8 cellular contexts compared by ENCODE assay signal in the genomic region with DNA sequence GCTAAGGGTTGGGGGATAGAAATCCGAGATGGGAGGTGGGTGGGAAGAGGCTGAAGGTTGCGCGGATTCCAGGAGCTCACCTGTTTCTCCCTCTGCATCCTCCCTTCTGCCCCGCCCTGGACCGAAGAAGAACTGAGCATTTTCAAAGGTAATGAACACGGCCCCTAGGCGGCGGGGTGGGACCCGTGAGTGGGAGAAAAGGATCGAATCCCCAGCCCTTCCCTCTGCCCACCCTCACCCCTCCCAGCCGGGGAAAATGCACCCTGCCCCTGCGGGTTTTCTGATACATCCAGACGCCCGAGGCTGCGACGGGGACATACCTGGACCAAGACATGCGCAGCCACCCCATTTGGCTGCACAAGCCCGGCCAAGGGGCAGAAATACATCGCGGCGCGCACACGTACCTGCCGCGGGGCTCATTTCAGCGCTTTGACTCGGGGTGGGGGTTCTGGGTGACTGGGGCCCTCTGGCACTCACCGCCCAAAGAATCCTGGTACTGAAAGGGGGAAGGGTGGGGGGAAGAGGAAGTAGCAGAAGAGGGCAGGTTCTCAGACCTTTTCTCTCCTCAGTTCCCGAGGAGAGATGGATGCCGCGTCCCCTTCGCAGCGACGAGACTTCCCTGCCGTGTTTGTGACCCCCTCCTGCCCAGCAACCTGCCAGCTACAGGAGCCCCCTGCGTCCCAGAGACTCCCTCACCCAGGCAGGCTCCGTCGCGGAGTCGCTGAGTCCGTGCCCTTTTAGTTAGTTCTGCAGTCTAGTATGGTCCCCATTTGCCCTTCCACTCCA. TPM values are rescaled to one million over a fixed set of nuclear protein-coding genes. Genes with fewer than 3 reads are reported as not detected.
DNase-seq lines count a peak whose midpoint lies in the region; ATAC-seq and TF ChIP-seq lines count a peak whose summit lies in the region.

No MANE protein-coding gene starts in this region.

- no peak for TF ChIP-seq CTCF in C4-2B (conservative IDR thresholded peaks at IDR 0.05)
- TF ChIP-seq CTCF in spleen (IDR thresholded peaks at IDR 0.05 in 8 of 11, conservative IDR thresholded peaks at IDR 0.05 in 3 of 11), result peak in 1 of 11 experiments; percentile 23

- H3K4me1 Mint-ChIP-seq in IgD-negative memory B cell, result peaks cover 13 to 19% (median 15%) of the 10 kb centered on the region in 3 donors

- H3K9me3 Mint-ChIP-seq in IgD-negative memory B cell, result no peaks in the 10 kb centered on the region

- intact Hi-C loops in spleen (cut with DNase I; ENCODE audit: low total_unique reads), result no loop called here

- peaks cover 0 to 64% (median 46%) of the 10 kb centered on the region in 6 donors for H3K4me1 ChIP-seq in spleen

- ATAC-seq in GM19467 (IDR thresholded peaks at IDR 0.05; ENCODE audit: unreplicated experiment), result peak; percentile 10
- ATAC-seq in GM18519 (IDR thresholded peaks at IDR 0.05; ENCODE audit: low FRiP score, unreplicated experiment), result no peak

- peaks cover 2% of the 10 kb centered on the region for H3K36me3 Mint-ChIP-seq in IgD-negative memory B cell

- no peaks in the 10 kb centered on the region for H3K9me3 ChIP-seq in spleen

- H3K27ac ChIP-seq in C4-2B, result peak overlapping the region; percentile 55
- peak overlapping the region; percentile 70 to 91 (median 84) for H3K27ac ChIP-seq in spleen

- H3K4me3 Mint-ChIP-seq in IgD-negative memory B cell, result peak overlapping the region; percentile 81 to 100 (median 98)

- DNase-seq in activated effector memory CD4-positive, alpha-beta T cell treated with Interleukin-2 at 50 U/mL for 16 hours, result peak; percentile 18
- DNase-seq in spleen (peak; percentile 89), cerebellum (ENCODE audit: low spot score) (no peak)

- 11 to 16% (median 14%) methylated on average over 28 to 41 of the region's 41 CpGs for WGBS in spleen, 5 donors

- no peak for TF ChIP-seq POLR2A in spleen (IDR thresholded peaks at IDR 0.05)

- peak overlapping the region; percentile 5 to 94 (median 87) for H3K27ac Mint-ChIP-seq in IgD-negative memory B cell

- peaks cover 15% of the 10 kb centered on the region for H3K27me3 Mint-ChIP-seq in IgD-negative memory B cell

- no peaks in the 10 kb centered on the region for H3K36me3 ChIP-seq in spleen

- peaks cover 0 to 15% (median 0%) of the 10 kb centered on the region in 7 donors for H3K27me3 ChIP-seq in spleen (replicated peaks in 1 of 7)

- H3K4me3 ChIP-seq in iPS-11a (ENCODE audit: low read depth, low read length), result peak overlapping the region; percentile 87
- peak overlapping the region; percentile 52 to 80 (median 60) for H3K4me3 ChIP-seq in spleen

RNA-seq across cellular contexts. Expression of gene VSIG2, which starts 6.0 kb away (rescaled TPM):
- polyA plus RNA-seq in IgD-negative memory B cell, result not detected
- total RNA-seq in spleen, result 1 to 10 TPM in 2 of 7 donors, under 1 TPM in 2, not detected in 3; 0.43 to 1.5 (median 1.0) TPM
- polyA plus RNA-seq in spleen, result 1 to 10 TPM in 2 of 3 donors, under 1 TPM in 1; 0.47 to 2.1 (median 2.0) TPM
- total RNA-seq in cerebellum, result 0.27 TPM

RNA-seq across cellular contexts. Expression of gene NRGN, which starts 6.3 kb away (rescaled TPM):
- 4.6 TPM for polyA plus RNA-seq in IgD-negative memory B cell
- total RNA-seq in spleen, result 10 to 100 TPM; 29.0 to 61.2 (median 46.5) TPM
- 10 to 100 TPM; 12.7 to 24.2 (median 15.9) TPM for polyA plus RNA-seq in spleen
- total RNA-seq in cerebellum, result 1.00 TPM

RNA-seq across cellular contexts. Expression of gene ESAM, which starts 16.1 kb away (rescaled TPM):
- polyA plus RNA-seq in IgD-negative memory B cell (2.5 TPM), spleen (10 to 100 TPM; 14.3 to 30.9 (median 18.0) TPM)
- total RNA-seq in spleen (10 to 100 TPM; 16.2 to 49.2 (median 29.2) TPM), cerebellum (6.4 TPM)

RNA-seq across cellular contexts. Expression of gene MSANTD2, which starts 54.2 kb away (rescaled TPM):
- 7.1 TPM for polyA plus RNA-seq in IgD-negative memory B cell
- total RNA-seq in spleen, result 10 to 100 TPM; 16.5 to 25.8 (median 19.3) TPM
- 10 to 100 TPM in 2 of 3 donors, 1 to 10 TPM in 1; 9.5 to 17.6 (median 13.8) TPM for polyA plus RNA-seq in spleen
- total RNA-seq in cerebellum, result 26.4 TPM

Comparison
In these comparisons a context has a peak if more than half of its experiments do, and no peak if none do; other contexts are left out.
1. RNA of gene NRGN, which starts 6.3 kb away (total RNA-seq): 29.0 to 61.2 TPM in spleen; 1.00 TPM in cerebellum (single experiment); every median in the first group is over 10 times any median in the second.